In the genomic region with DNA sequence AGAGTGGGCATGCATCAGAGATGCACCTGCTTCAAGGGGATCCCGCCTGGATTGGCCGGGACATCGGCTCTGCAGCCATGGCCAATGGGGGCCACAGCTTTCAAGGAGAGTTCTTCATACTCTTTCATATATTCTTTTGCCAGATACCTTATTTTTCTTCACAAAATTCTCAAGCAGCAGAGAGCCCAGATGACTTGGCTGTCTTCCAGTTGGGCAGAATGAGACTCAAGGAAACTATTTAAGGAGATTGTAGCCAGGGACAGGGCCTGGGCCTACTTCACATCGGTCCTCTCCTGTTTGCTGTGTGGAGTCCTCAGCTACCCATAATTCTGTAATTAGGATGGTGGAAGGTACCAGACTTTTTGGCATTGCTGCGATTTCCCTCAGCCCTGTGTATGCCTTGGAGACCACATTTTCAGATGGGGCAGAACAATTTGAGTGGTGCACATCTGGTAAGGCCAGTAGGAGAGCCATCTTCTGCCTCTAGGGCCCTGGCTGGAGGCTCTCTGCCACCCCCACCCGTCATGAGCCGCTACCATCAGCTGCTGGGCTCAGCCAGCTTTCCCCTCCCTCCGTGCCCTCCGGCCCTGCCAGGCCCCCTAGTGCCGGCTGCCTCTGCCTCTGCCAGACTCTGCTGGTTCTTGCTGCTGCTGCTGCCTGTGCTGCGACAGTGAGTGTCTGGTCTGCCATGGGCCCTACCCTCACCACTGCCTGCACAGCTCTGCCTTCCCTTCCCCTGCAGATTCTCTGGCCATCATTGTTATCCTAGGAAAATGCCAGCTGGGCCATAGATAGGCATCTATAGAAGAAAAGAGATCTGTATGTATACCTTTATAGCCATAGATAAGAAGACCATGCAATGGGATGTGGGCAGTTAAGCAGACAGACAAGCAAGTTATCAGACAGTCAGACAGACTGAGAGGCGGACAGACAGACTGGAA, we compare ENCODE assay signal across 1 cellular context.
TF ChIP-seq lines count a peak whose summit lies in the region.

No MANE protein-coding gene starts in this region.

TF ChIP-seq in GM23338, 12 proteins besides CTCF, POLR2A, EP300 and RAD21:
- TF ChIP-seq POLR2AphosphoS5 (IDR thresholded peaks at IDR 0.05; ENCODE audit: low read depth), result no peak
- no peak for TF ChIP-seq EZH2phosphoT487 (IDR thresholded peaks at IDR 0.05; ENCODE audit: unreplicated experiment)
- no peak for TF ChIP-seq ZNF114 (CRISPR knock-in tag; IDR thresholded peaks at IDR 0.05)
- TF ChIP-seq ZNF331 (CRISPR knock-in tag; IDR thresholded peaks at IDR 0.05; ENCODE audit: low read depth), result no peak
- TF ChIP-seq NANOG (IDR thresholded peaks at IDR 0.05; ENCODE audit: borderline replicate concordance), result no peak
- no peak for TF ChIP-seq CREB1 (CRISPR knock-in tag; IDR thresholded peaks at IDR 0.05; ENCODE audit: low read depth)
- TF ChIP-seq, protein P1, sequence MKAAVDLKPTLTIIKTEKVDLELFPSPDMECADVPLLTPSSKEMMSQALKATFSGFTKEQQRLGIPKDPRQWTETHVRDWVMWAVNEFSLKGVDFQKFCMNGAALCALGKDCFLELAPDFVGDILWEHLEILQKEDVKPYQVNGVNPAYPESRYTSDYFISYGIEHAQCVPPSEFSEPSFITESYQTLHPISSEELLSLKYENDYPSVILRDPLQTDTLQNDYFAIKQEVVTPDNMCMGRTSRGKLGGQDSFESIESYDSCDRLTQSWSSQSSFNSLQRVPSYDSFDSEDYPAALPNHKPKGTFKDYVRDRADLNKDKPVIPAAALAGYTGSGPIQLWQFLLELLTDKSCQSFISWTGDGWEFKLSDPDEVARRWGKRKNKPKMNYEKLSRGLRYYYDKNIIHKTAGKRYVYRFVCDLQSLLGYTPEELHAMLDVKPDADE (IDR thresholded peaks at IDR 0.05), result no peak
- TF ChIP-seq JUNB (IDR thresholded peaks at IDR 0.05; ENCODE audit: unreplicated experiment), result no peak
- no peak for TF ChIP-seq STAT1 (IDR thresholded peaks at IDR 0.05; ENCODE audit: unreplicated experiment)
- TF ChIP-seq, protein P2, sequence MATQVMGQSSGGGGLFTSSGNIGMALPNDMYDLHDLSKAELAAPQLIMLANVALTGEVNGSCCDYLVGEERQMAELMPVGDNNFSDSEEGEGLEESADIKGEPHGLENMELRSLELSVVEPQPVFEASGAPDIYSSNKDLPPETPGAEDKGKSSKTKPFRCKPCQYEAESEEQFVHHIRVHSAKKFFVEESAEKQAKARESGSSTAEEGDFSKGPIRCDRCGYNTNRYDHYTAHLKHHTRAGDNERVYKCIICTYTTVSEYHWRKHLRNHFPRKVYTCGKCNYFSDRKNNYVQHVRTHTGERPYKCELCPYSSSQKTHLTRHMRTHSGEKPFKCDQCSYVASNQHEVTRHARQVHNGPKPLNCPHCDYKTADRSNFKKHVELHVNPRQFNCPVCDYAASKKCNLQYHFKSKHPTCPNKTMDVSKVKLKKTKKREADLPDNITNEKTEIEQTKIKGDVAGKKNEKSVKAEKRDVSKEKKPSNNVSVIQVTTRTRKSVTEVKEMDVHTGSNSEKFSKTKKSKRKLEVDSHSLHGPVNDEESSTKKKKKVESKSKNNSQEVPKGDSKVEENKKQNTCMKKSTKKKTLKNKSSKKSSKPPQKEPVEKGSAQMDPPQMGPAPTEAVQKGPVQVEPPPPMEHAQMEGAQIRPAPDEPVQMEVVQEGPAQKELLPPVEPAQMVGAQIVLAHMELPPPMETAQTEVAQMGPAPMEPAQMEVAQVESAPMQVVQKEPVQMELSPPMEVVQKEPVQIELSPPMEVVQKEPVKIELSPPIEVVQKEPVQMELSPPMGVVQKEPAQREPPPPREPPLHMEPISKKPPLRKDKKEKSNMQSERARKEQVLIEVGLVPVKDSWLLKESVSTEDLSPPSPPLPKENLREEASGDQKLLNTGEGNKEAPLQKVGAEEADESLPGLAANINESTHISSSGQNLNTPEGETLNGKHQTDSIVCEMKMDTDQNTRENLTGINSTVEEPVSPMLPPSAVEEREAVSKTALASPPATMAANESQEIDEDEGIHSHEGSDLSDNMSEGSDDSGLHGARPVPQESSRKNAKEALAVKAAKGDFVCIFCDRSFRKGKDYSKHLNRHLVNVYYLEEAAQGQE (IDR thresholded peaks at IDR 0.05; ENCODE audit: unreplicated experiment), result no peak
- TF ChIP-seq, protein P3, sequence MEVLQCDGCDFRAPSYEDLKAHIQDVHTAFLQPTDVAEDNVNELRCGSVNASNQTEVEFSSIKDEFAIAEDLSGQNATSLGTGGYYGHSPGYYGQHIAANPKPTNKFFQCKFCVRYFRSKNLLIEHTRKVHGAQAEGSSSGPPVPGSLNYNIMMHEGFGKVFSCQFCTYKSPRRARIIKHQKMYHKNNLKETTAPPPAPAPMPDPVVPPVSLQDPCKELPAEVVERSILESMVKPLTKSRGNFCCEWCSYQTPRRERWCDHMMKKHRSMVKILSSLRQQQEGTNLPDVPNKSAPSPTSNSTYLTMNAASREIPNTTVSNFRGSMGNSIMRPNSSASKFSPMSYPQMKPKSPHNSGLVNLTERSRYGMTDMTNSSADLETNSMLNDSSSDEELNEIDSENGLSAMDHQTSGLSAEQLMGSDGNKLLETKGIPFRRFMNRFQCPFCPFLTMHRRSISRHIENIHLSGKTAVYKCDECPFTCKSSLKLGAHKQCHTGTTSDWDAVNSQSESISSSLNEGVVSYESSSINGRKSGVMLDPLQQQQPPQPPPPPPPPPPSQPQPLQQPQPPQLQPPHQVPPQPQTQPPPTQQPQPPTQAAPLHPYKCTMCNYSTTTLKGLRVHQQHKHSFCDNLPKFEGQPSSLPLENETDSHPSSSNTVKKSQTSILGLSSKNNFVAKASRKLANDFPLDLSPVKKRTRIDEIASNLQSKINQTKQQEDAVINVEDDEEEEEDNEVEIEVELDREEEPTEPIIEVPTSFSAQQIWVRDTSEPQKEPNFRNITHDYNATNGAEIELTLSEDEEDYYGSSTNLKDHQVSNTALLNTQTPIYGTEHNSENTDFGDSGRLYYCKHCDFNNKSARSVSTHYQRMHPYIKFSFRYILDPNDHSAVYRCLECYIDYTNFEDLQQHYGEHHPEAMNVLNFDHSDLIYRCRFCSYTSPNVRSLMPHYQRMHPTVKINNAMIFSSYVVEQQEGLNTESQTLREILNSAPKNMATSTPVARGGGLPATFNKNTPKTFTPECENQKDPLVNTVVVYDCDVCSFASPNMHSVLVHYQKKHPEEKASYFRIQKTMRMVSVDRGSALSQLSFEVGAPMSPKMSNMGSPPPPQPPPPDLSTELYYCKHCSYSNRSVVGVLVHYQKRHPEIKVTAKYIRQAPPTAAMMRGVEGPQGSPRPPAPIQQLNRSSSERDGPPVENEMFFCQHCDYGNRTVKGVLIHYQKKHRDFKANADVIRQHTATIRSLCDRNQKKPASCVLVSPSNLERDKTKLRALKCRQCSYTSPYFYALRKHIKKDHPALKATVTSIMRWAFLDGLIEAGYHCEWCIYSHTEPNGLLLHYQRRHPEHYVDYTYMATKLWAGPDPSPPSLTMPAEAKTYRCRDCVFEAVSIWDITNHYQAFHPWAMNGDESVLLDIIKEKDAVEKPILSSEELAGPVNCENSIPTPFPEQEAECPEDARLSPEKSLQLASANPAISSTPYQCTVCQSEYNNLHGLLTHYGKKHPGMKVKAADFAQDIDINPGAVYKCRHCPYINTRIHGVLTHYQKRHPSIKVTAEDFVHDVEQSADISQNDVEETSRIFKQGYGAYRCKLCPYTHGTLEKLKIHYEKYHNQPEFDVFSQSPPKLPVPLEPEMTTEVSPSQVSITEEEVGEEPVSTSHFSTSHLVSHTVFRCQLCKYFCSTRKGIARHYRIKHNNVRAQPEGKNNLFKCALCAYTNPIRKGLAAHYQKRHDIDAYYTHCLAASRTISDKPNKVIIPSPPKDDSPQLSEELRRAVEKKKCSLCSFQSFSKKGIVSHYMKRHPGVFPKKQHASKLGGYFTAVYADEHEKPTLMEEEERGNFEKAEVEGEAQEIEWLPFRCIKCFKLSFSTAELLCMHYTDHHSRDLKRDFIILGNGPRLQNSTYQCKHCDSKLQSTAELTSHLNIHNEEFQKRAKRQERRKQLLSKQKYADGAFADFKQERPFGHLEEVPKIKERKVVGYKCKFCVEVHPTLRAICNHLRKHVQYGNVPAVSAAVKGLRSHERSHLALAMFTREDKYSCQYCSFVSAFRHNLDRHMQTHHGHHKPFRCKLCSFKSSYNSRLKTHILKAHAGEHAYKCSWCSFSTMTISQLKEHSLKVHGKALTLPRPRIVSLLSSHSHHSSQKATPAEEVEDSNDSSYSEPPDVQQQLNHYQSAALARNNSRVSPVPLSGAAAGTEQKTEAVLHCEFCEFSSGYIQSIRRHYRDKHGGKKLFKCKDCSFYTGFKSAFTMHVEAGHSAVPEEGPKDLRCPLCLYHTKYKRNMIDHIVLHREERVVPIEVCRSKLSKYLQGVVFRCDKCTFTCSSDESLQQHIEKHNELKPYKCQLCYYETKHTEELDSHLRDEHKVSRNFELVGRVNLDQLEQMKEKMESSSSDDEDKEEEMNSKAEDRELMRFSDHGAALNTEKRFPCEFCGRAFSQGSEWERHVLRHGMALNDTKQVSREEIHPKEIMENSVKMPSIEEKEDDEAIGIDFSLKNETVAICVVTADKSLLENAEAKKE (CRISPR knock-in tag; IDR thresholded peaks at IDR 0.05), result no peak
- no peak for TF ChIP-seq EZH2 (IDR thresholded peaks at IDR 0.05; ENCODE audit: low read depth, unreplicated experiment)
